ENCODE assay signal across 20 cellular contexts in genomic region chr17:43881176-43881575, GRCh38. TPM values are rescaled to one million over a fixed set of nuclear protein-coding genes. Genes with fewer than 3 reads are reported as not detected.
A peak's percentile ranks its signal among the peaks of the same experiment; 100 is the strongest.
DNase-seq lines count a peak whose midpoint lies in the region; ATAC-seq and TF ChIP-seq lines count a peak whose summit lies in the region.
"Had no signal": no experiment of that assay in that cellular context is flagged by ENCODE, and none has a peak within 500 bp of the region (broad histone marks: within the 10 kb centered on the region; RNA-seq: fewer than 3 reads in every experiment).

No MANE protein-coding gene starts in this region.

- peak overlapping the region; percentile 28 for H2BK120ac ChIP-seq in neuronal stem cell (ENCODE audit: low read depth, low read length)

- H3K27me3 ChIP-seq in neuronal stem cell (ENCODE audit: control insufficient read depth in 3 of 3, insufficient read depth in 3 of 3, low read depth in 1 of 3, low read length in 3 of 3): no peaks in the 10 kb centered on the region

- no peak overlapping the region for H3K4me2 ChIP-seq in neuronal stem cell (ENCODE audit: insufficient read depth, low read length, poor library complexity, severe bottlenecking)
- H3K4me2 ChIP-seq: A549 had no signal

- no peak overlapping the region for H4K8ac ChIP-seq in neuronal stem cell (ENCODE audit: low read depth, low read length)

- H4K91ac ChIP-seq in neuronal stem cell (ENCODE audit: low read depth, low read length, poor library complexity): no peak overlapping the region

- H3K18ac ChIP-seq in neuronal stem cell (ENCODE audit: low read length): no peak overlapping the region

- no peak overlapping the region for H3K9ac ChIP-seq in neuronal stem cell (ENCODE audit: low read depth, low read length, poor library complexity)

- no peak overlapping the region for H3K23ac ChIP-seq in neuronal stem cell (ENCODE audit: low read depth, low read length, poor library complexity)

- intact Hi-C loops in Right ventricle myocardium inferior (cut with DNase I) (no loop called here), cardiac septum (cut with DNase I) (no loop called here)

- peak overlapping the region; percentile 1 for H2BK5ac ChIP-seq in neuronal stem cell (ENCODE audit: low read length)

- H3K9me3 ChIP-seq in neuronal stem cell (replicated peaks in 1 of 2; ENCODE audit: control insufficient read depth in 2 of 2, insufficient read depth in 1 of 2, low read depth in 1 of 2, low read length in 2 of 2): no peaks in the 10 kb centered on the region
- H3K9me3 ChIP-seq: A549, Caco-2 had no signal

- ATAC-seq in Right ventricle myocardium inferior: no peak
- ATAC-seq in GM21723 (IDR thresholded peaks at IDR 0.05; ENCODE audit: unreplicated experiment): no peak
- ATAC-seq in GM21528 (IDR thresholded peaks at IDR 0.05; ENCODE audit: low FRiP score, unreplicated experiment): no peak

- CTCF ChIA-PET in RWPE1 (lab: Yijun Ruan, JAX): interaction anchor here (0.6 to 4.2 kb wide), 7 partner anchors 13 to 1107 kb away, joined by 3 to 56 read pairs (median 3); no protein-coding TSS in a partner anchor

- peaks cover 5% of the 10 kb centered on the region for H3K79me1 ChIP-seq in neuronal stem cell (ENCODE audit: low read depth, low read length)

- H3K4ac ChIP-seq in neuronal stem cell (ENCODE audit: low read length): no peak overlapping the region

- POLR2A ChIA-PET in RWPE1 (lab: Yijun Ruan, JAX; ENCODE audit: low non-redundant PET): no interaction called here

- no peak overlapping the region for H3K4me3 ChIP-seq in neuronal stem cell (ENCODE audit: low read length in 2 of 2)
- H3K4me3 ChIP-seq: A549 had no signal

- no peak for TF ChIP-seq CTCF in RWPE1 (conservative IDR thresholded peaks at IDR 0.05; ENCODE audit: low read depth)

- H3K4me1 ChIP-seq in neuronal stem cell (ENCODE audit: control insufficient read depth in 2 of 2, insufficient read depth in 1 of 2, low read depth in 1 of 2, low read length in 2 of 2): peaks cover 4 to 8% of the 10 kb centered on the region in 2 donors

- no peak overlapping the region for H3K27ac ChIP-seq in neuronal stem cell (replicated peaks; ENCODE audit: low read length)
- no peak overlapping the region for H3K27ac ChIP-seq in RWPE1
- H3K27ac ChIP-seq: 22Rv1, A549, C4-2B had no signal

- peaks cover 0 to 21% of the 10 kb centered on the region in 2 donors for H3K36me3 ChIP-seq in neuronal stem cell (replicated peaks in 1 of 2; ENCODE audit: control insufficient read depth in 2 of 2, insufficient read depth in 2 of 2, low read length in 2 of 2)

- H2BK12ac ChIP-seq in neuronal stem cell (ENCODE audit: low read length): no peak overlapping the region

- H2AK5ac ChIP-seq in neuronal stem cell (ENCODE audit: low read depth, low read length): no peak overlapping the region

- peak overlapping the region; percentile 56 for H3K14ac ChIP-seq in neuronal stem cell (ENCODE audit: low read length)

- no peak overlapping the region for H2BK15ac ChIP-seq in neuronal stem cell (ENCODE audit: low read length)

- DNase-seq in Right ventricle myocardium inferior (ENCODE audit: missing footprints): peak; percentile 32
- DNase-seq in cardiac septum (ENCODE audit: low spot score): no peak
- DNase-seq in islet precursor cell: peak; percentile 51
- DNase-seq in neuronal stem cell (ENCODE audit: low spot score): no peak
- no peak for DNase-seq in RWPE1 (ENCODE audit: low spot score)
- DNase-seq: AML-193; Caco-2; CD4-positive, alpha-beta T cell; DMS153; DMS79; GDM1; GOT3; H9 had no signal

- WGBS in neuronal stem cell (ENCODE audit: extremely low coverage in 2 of 2, insufficient read length in 2 of 2, insufficient replicate concordance in 1 of 2), 2 donors: no CpG with 5 or more reads among the region's 12 CpGs

- no peak overlapping the region for H2AFZ ChIP-seq in neuronal stem cell (ENCODE audit: low read length)

RNA-seq across cellular contexts. Expression of gene MPP2, which starts 26.2 kb away (rescaled TPM):
- 16.2 TPM for total RNA-seq in Right ventricle myocardium inferior
- total RNA-seq in cardiac septum: 13.8 TPM
- 13.6 TPM for polyA plus RNA-seq in neuronal stem cell (2013, experiment 1 of 2)
- polyA plus RNA-seq in neuronal stem cell (2013, experiment 2 of 2): 14.1 TPM

RNA-seq across cellular contexts. Expression of gene CD300LG, which starts 34.2 kb away (rescaled TPM):
- total RNA-seq in Right ventricle myocardium inferior (16.6 TPM), cardiac septum (13.7 TPM)
- polyA plus RNA-seq in neuronal stem cell (2013, experiment 1 of 2): 0.04 TPM
- 0.03 TPM for polyA plus RNA-seq in neuronal stem cell (2013, experiment 2 of 2)
- total RNA-seq: Caco-2; CD4-positive, alpha-beta T cell; H9 had no signal
- polyA plus RNA-seq: A549, BJ, IgD-negative memory B cell had no signal

RNA-seq across cellular contexts. Expression of gene MPP3, which starts 48.2 kb away (rescaled TPM):
- total RNA-seq in Right ventricle myocardium inferior (43.0 TPM), cardiac septum (20.0 TPM)
- 5.1 TPM for polyA plus RNA-seq in neuronal stem cell (2013, experiment 1 of 2)
- polyA plus RNA-seq in neuronal stem cell (2013, experiment 2 of 2): 5.9 TPM
- polyA plus RNA-seq: IgD-negative memory B cell had no signal

Comparison
In these comparisons a context has a peak if more than half of its experiments do, and no peak if none do; other contexts are left out.
1. DNase-seq: peak in Right ventricle myocardium inferior (single experiment) and islet precursor cell (single experiment); none in cardiac septum (single experiment), neuronal stem cell (single experiment) and RWPE1 (single experiment).